In genomic region chr2:3518496-3519254, GRCh38 we compare ENCODE assay signal across 8 cellular contexts. TPM values are rescaled to one million over a fixed set of nuclear protein-coding genes. Genes with fewer than 3 reads are reported as not detected.
DNase-seq lines count a peak whose midpoint lies in the region; ATAC-seq and TF ChIP-seq lines count a peak whose summit lies in the region.

No MANE protein-coding gene starts in this region.

- no peaks in the 10 kb centered on the region for H3K36me3 ChIP-seq in BJ (ENCODE audit: control insufficient read depth, insufficient read depth, low read length)

- peaks cover 15% of the 10 kb centered on the region for H3K9me3 Mint-ChIP-seq in activated CD4-positive, alpha-beta T cell treated with anti-CD3 and anti-CD28 coated beads, Interleukin-2, amount 10 ng/mL, durations not matched to agents 24 days and 14 days

- H3K27me3 Mint-ChIP-seq in activated CD4-positive, alpha-beta T cell treated with anti-CD3 and anti-CD28 coated beads, Interleukin-2, amount 10 ng/mL, durations not matched to agents 24 days and 14 days = no peaks in the 10 kb centered on the region

- DNase-seq in BJ (ENCODE audit: low read depth) = peak; percentile 91
- DNase-seq in NCI-H524 treated with DMSO at 0.1 percent for 48 hours (lab: John Stamatoyannopoulos, UW) = peak; percentile 94
- peak; percentile 99 for DNase-seq in activated CD4-positive, alpha-beta T cell treated with anti-CD3 and anti-CD28 coated beads, Interleukin-2, amount 10 ng/mL, durations not matched to agents 24 days and 14 days
- peak; percentile 79 for DNase-seq in cortex of kidney (lab: John Stamatoyannopoulos, UW)
- peak; percentile 97 for DNase-seq in left lobe of liver (ENCODE audit: low spot score)
- peak; percentile 97 to 98 for DNase-seq in stimulated activated CD4-positive, alpha-beta T cell treated with anti-CD3 and anti-CD28 coated beads, Interleukin-2, amount 100 ng/mL, for 24 hours

- POLR2A ChIA-PET in BJ (lab: Charles Lee) = no interaction called here

- peaks cover 29% of the 10 kb centered on the region for H3K36me3 Mint-ChIP-seq in activated CD4-positive, alpha-beta T cell treated with anti-CD3 and anti-CD28 coated beads, Interleukin-2, amount 10 ng/mL, durations not matched to agents 24 days and 14 days (ENCODE audit: low read depth)

- ATAC-seq in GM19324 (IDR thresholded peaks at IDR 0.05; ENCODE audit: low FRiP score, unreplicated experiment) (peak; percentile 88), HG03460 (IDR thresholded peaks at IDR 0.05; ENCODE audit: unreplicated experiment) (peak; percentile 77), left lobe of liver (peak; percentile 73)

- H3K4me3 Mint-ChIP-seq in activated CD4-positive, alpha-beta T cell treated with anti-CD3 and anti-CD28 coated beads, Interleukin-2, amount 10 ng/mL, durations not matched to agents 24 days and 14 days = peak overlapping the region; percentile 86

- H3K27me3 ChIP-seq in BJ (ENCODE audit: control insufficient read depth, insufficient read depth, low read length) = no peaks in the 10 kb centered on the region

- H3K4me1 Mint-ChIP-seq in activated CD4-positive, alpha-beta T cell treated with anti-CD3 and anti-CD28 coated beads, Interleukin-2, amount 10 ng/mL, durations not matched to agents 24 days and 14 days = peaks cover 33% of the 10 kb centered on the region

- intact Hi-C loops in activated CD4-positive, alpha-beta T cell treated with anti-CD3 and anti-CD28 coated beads, Interleukin-2, amount 10 ng/mL, durations not matched to agents 24 days and 14 days (cut with micrococcal nuclease) = loop anchor here (1.0 to 2.0 kb wide), 6 partner anchors 18 to 296 kb away; partner anchors contain the start of genes EIPR1, RNASEH1 and RPS7

- H3K4me3 ChIP-seq in BJ (ENCODE audit: low read depth, low read length) = peak overlapping the region; percentile 75

- peak overlapping the region; percentile 82 for H3K27ac Mint-ChIP-seq in activated CD4-positive, alpha-beta T cell treated with anti-CD3 and anti-CD28 coated beads, Interleukin-2, amount 10 ng/mL, durations not matched to agents 24 days and 14 days

- CTCF ChIA-PET in BJ (lab: Yijun Ruan, JAX) = no interaction called here

- no peak for TF ChIP-seq CTCF in BJ (IDR thresholded peaks at IDR 0.05; ENCODE audit: insufficient read depth, low read depth, low read length)

RNA-seq across cellular contexts. Expression of gene ADI1, which starts 0.7 kb away (rescaled TPM):
- 53.3 and 57.6 TPM in 2 replicates for polyA plus RNA-seq in BJ (2011; rRNA removed)
- polyA minus RNA-seq in BJ (2011; rRNA and poly(A)+ RNA removed) = 15.5 and 17.0 TPM in 2 replicates
- 33.7 and 36.2 TPM in 2 replicates for total RNA-seq in activated CD4-positive, alpha-beta T cell treated with anti-CD3 and anti-CD28 coated beads, Interleukin-2, amount 10 ng/mL, durations not matched to agents 24 days and 14 days
- total RNA-seq in left lobe of liver = 297 TPM

RNA-seq across cellular contexts. Expression of gene RNASEH1, which starts 39.5 kb away (rescaled TPM):
- 19.3 and 19.7 TPM in 2 replicates for polyA plus RNA-seq in BJ (2011; rRNA removed)
- 7.9 and 8.7 TPM in 2 replicates for polyA minus RNA-seq in BJ (2011; rRNA and poly(A)+ RNA removed)
- total RNA-seq in activated CD4-positive, alpha-beta T cell treated with anti-CD3 and anti-CD28 coated beads, Interleukin-2, amount 10 ng/mL, durations not matched to agents 24 days and 14 days = 27.8 and 29.8 TPM in 2 replicates
- 9.5 TPM for total RNA-seq in left lobe of liver

RNA-seq across cellular contexts. Expression of gene RPS7, which starts 56.4 kb away (rescaled TPM):
- polyA plus RNA-seq in BJ (2011; rRNA removed) = 1,722 and 1,770 TPM in 2 replicates
- polyA minus RNA-seq in BJ (2011; rRNA and poly(A)+ RNA removed) = 107 and 181 TPM in 2 replicates
- total RNA-seq in activated CD4-positive, alpha-beta T cell treated with anti-CD3 and anti-CD28 coated beads, Interleukin-2, amount 10 ng/mL, durations not matched to agents 24 days and 14 days = 1,768 and 1,784 TPM in 2 replicates
- 388 TPM for total RNA-seq in left lobe of liver

Comparison
In these comparisons a context has a peak if more than half of its experiments do, and no peak if none do; other contexts are left out.
1. Peak in every context shown above with its lines: DNase-seq, ATAC-seq and H3K4me3 ChIP-seq.